In the genomic region with DNA sequence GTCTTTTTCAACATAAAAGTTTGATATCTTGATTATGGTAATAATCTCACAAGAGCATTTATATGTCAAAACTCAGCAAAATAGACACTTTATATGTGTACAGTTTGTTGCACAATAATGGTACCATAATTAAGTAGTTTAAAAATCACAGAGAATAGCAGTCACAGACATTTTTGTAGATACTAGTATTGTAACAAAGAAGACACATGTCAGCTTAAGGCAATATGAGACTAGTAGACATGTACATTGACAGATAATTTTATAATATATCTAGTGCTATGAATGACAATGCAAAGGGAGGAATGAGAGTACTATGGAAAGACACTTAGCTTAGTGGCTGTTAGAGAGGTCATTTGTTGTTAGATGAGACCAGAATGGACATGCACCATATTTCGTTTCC, we compare ENCODE assay signal across 35 cellular contexts.
"Had no signal": no experiment of that assay in that cellular context is flagged by ENCODE, and none has a peak within 500 bp of the region (broad histone marks: within the 10 kb centered on the region; RNA-seq: fewer than 3 reads in every experiment).

No MANE protein-coding gene starts in this region.

- H3K27me3 ChIP-seq: MG63 had no signal

- DNase-seq: Kasumi-1, MG63, MM.1S, MV-4-11, NCI-H1048, NCI-H1092, NCI-H1092 treated with DMSO at 0.1 percent for 48 hours, NCI-H1105, NCI-H1105 treated with DMSO at 0.1 percent for 48 hours, NCI-H1417, NCI-H1417 treated with DMSO at 0.1 percent for 48 hours, NCI-H1436, NCI-H1436 treated with DMSO at 0.1 percent for 48 hours, NCI-H146, NCI-H1694, NCI-H1694 treated with DMSO at 0.1 percent for 48 hours, NCI-H187, NCI-H187 treated with DMSO at 0.1 percent for 48 hours, NCI-H1930, NCI-H2029, NCI-H2029 treated with DMSO at 0.1 percent for 48 hours, NCI-H2081, NCI-H2081 treated with DMSO at 0.1 percent for 48 hours, NCI-H2107, NCI-H2171, NCI-H2171 treated with DMSO at 0.1 percent for 48 hours, NCI-H2227 treated with DMSO at 0.1 percent for 48 hours, NCI-H226, NCI-H345, NCI-H446, NCI-H446 treated with DMSO at 0.1 percent for 48 hours, NCI-H510A, NCI-H510A treated with DMSO at 0.1 percent for 48 hours, NCI-H524, NCI-H524 treated with DMSO at 0.1 percent for 48 hours had no signal

- H3K36me3 ChIP-seq: MG63 had no signal

- H3K9me3 ChIP-seq: MG63 had no signal

- H3K4me3 ChIP-seq: MG63 had no signal
